In the genomic region with DNA sequence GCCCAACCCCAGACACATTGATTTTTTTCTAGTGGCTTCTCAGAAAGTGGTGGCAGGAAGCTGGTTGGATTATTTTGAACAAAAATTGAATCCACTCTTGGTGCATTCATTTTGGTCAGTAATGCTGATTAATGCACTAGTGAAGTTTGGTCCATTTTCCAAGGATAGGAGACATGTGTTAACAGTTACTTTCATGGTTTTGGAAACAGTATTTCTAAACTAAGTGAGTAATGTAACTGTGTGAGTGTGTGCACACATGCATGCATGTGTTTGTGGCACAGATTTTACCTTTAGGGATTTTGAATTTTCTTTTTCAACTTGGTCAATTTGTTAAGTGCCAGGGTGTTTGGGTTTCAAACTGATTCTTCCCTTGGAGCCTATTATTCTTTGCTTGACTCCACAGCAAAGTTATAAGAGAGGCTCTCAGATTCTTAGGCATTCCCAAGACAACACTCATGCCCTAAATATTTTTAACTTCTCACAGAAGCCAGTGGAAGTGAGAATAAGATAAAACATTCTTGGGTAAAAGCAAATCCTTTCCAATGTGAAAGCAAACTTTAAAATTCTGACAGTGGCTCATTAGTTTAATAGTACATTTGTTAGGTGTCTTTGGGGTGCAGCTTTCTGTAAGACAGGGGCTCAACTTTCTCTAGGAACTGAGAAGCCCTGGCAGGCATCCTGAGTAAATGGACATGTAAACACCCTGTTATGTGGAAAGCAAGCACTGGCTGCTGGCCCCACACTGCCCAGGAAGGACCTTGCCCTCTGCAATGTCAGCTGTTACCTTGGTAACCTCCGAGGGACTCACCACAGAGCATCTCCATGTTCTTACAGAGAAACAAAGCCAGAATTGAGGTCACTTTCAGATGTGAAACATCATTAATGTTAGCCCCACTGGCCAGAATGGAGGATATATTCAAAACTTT, we compare ENCODE assay signal across 18 cellular contexts.
DNase-seq lines count a peak whose midpoint lies in the region; ATAC-seq and TF ChIP-seq lines count a peak whose summit lies in the region.
"Had no signal": no experiment of that assay in that cellular context is flagged by ENCODE, and none has a peak within 500 bp of the region (broad histone marks: within the 10 kb centered on the region; RNA-seq: fewer than 3 reads in every experiment).

No MANE protein-coding gene starts in this region.

- H3K36me3 ChIP-seq in neuronal stem cell (replicated peaks in 1 of 2; ENCODE audit: control insufficient read depth in 2 of 2, insufficient read depth in 2 of 2, low read length in 2 of 2) = no peaks in the 10 kb centered on the region
- H3K36me3 ChIP-seq in breast epithelium = no peaks in the 10 kb centered on the region
- H3K36me3 ChIP-seq: BLaER1, prostate gland, thyroid gland had no signal

- ATAC-seq in HG02981 (IDR thresholded peaks at IDR 0.05; ENCODE audit: unreplicated experiment) (no peak), GM19351 (IDR thresholded peaks at IDR 0.05; ENCODE audit: unreplicated experiment) (no peak)
- no peak for ATAC-seq in naive thymus-derived CD8-positive, alpha-beta T cell

- no peak overlapping the region for H2BK12ac ChIP-seq in neuronal stem cell (ENCODE audit: low read length)

- peaks cover 0 to 7% (median 0%) of the 10 kb centered on the region in 5 donors for H3K27me3 Mint-ChIP-seq in naive thymus-derived CD8-positive, alpha-beta T cell

- H2AK5ac ChIP-seq in neuronal stem cell (ENCODE audit: low read depth, low read length) = no peak overlapping the region

- H2BK15ac ChIP-seq in neuronal stem cell (ENCODE audit: low read length) = no peak overlapping the region

- H4K91ac ChIP-seq in neuronal stem cell (ENCODE audit: low read depth, low read length, poor library complexity) = no peak overlapping the region

- H3K4me1 ChIP-seq in neuronal stem cell (ENCODE audit: control insufficient read depth in 2 of 2, insufficient read depth in 1 of 2, low read depth in 1 of 2, low read length in 2 of 2) (peaks cover 9 to 11% of the 10 kb centered on the region in 2 donors), breast epithelium (no peaks in the 10 kb centered on the region)
- H3K4me1 ChIP-seq: BLaER1, prostate gland had no signal

- no peak overlapping the region for H3K4me3 ChIP-seq in fibroblast of pulmonary artery (replicated peaks; ENCODE audit: low read depth, low read length)
- H3K4me3 ChIP-seq in neuronal stem cell (ENCODE audit: low read length in 2 of 2) = no peak overlapping the region
- no peak overlapping the region for H3K4me3 ChIP-seq in breast epithelium
- H3K4me3 ChIP-seq: BLaER1, prostate gland, thyroid gland had no signal

- peak; percentile 2 for DNase-seq in ELR (ENCODE audit: low read depth)
- peak; percentile 35 for DNase-seq in M059J (ENCODE audit: low read depth)
- DNase-seq in fibroblast of pulmonary artery (ENCODE audit: low read depth) = peak; percentile 4
- no peak for DNase-seq in neuronal stem cell (ENCODE audit: low spot score)
- DNase-seq in naive thymus-derived CD8-positive, alpha-beta T cell = no peak
- DNase-seq in breast epithelium (ENCODE audit: low spot score in 2 of 2) = no peak
- DNase-seq: activated CD4-positive, alpha-beta T cell treated with anti-CD3 and anti-CD28 coated beads, Interleukin-2, amount 10 ng/mL, durations not matched to agents 7 days and 5 days; activated T-cell treated with anti-CD3 and anti-CD28 coated beads, Interleukin-2, amount 50 U/mL, for 48 hours; amniotic stem cell; DND-41; Karpas-422; NCI-H1694; NCI-H69; thyroid gland had no signal

- no peak overlapping the region for H3K18ac ChIP-seq in neuronal stem cell (ENCODE audit: low read length)

- TF ChIP-seq CTCF in fibroblast of pulmonary artery (IDR thresholded peaks at IDR 0.05; ENCODE audit: low read length, missing control alignments) = no peak
- TF ChIP-seq CTCF in breast epithelium (IDR thresholded peaks at IDR 0.05) = no peak

- no peak overlapping the region for H3K9ac ChIP-seq in neuronal stem cell (ENCODE audit: low read depth, low read length, poor library complexity)
- H3K9ac ChIP-seq: BLaER1 had no signal

- H3K27ac Mint-ChIP-seq in naive thymus-derived CD8-positive, alpha-beta T cell = no peak overlapping the region
- H3K27ac Mint-ChIP-seq: activated CD4-positive, alpha-beta T cell treated with anti-CD3 and anti-CD28 coated beads, Interleukin-2, amount 10 ng/mL, durations not matched to agents 7 days and 5 days had no signal

- peak overlapping the region; percentile 72 for H2AFZ ChIP-seq in neuronal stem cell (ENCODE audit: low read length)

- POLR2A ChIA-PET in naive thymus-derived CD8-positive, alpha-beta T cell (lab: Charles Lee) = no interaction called here

- no CpG with 5 or more reads among the region's 1 CpG for WGBS in neuronal stem cell (ENCODE audit: extremely low coverage in 2 of 2, insufficient read length in 2 of 2, insufficient replicate concordance in 1 of 2), 2 donors

- no peak overlapping the region for H2BK5ac ChIP-seq in neuronal stem cell (ENCODE audit: low read length)

- H2BK120ac ChIP-seq in neuronal stem cell (ENCODE audit: low read depth, low read length) = no peak overlapping the region

- no peak overlapping the region for H3K4ac ChIP-seq in neuronal stem cell (ENCODE audit: low read length)

- H3K4me2 ChIP-seq in neuronal stem cell (ENCODE audit: insufficient read depth, low read length, poor library complexity, severe bottlenecking) = no peak overlapping the region
- H3K4me2 ChIP-seq: BLaER1 had no signal

- H3K27me3 ChIP-seq in neuronal stem cell (ENCODE audit: control insufficient read depth in 3 of 3, insufficient read depth in 3 of 3, low read depth in 1 of 3, low read length in 3 of 3) (no peaks in the 10 kb centered on the region), breast epithelium (no peaks in the 10 kb centered on the region)
- H3K27me3 ChIP-seq: BLaER1, thyroid gland had no signal

- H3K79me1 ChIP-seq in neuronal stem cell (ENCODE audit: low read depth, low read length) = no peaks in the 10 kb centered on the region

- H3K14ac ChIP-seq in neuronal stem cell (ENCODE audit: low read length) = no peak overlapping the region

- H3K4me3 Mint-ChIP-seq in naive thymus-derived CD8-positive, alpha-beta T cell = no peak overlapping the region
- H3K4me3 Mint-ChIP-seq: activated CD4-positive, alpha-beta T cell treated with anti-CD3 and anti-CD28 coated beads, Interleukin-2, amount 10 ng/mL, durations not matched to agents 7 days and 5 days had no signal

- no peaks in the 10 kb centered on the region for H3K9me3 Mint-ChIP-seq in naive thymus-derived CD8-positive, alpha-beta T cell
- H3K9me3 Mint-ChIP-seq: activated CD4-positive, alpha-beta T cell treated with anti-CD3 and anti-CD28 coated beads, Interleukin-2, amount 10 ng/mL, durations not matched to agents 7 days and 5 days had no signal

- no peaks in the 10 kb centered on the region for H3K36me3 Mint-ChIP-seq in naive thymus-derived CD8-positive, alpha-beta T cell

- H3K23ac ChIP-seq in neuronal stem cell (ENCODE audit: low read depth, low read length, poor library complexity) = no peak overlapping the region

- H3K9me3 ChIP-seq in neuronal stem cell (replicated peaks in 1 of 2; ENCODE audit: control insufficient read depth in 2 of 2, insufficient read depth in 1 of 2, low read depth in 1 of 2, low read length in 2 of 2) = no peaks in the 10 kb centered on the region
- H3K9me3 ChIP-seq in breast epithelium = no peaks in the 10 kb centered on the region
- H3K9me3 ChIP-seq: BLaER1, prostate gland, thyroid gland had no signal

- intact Hi-C loops in breast epithelium (cut with DNase I; ENCODE audit: low total_unique reads) = no loop called here

- no peak overlapping the region for H4K8ac ChIP-seq in neuronal stem cell (ENCODE audit: low read depth, low read length)

- H3K4me1 Mint-ChIP-seq in naive thymus-derived CD8-positive, alpha-beta T cell = no peaks in the 10 kb centered on the region
- H3K4me1 Mint-ChIP-seq: activated CD4-positive, alpha-beta T cell treated with anti-CD3 and anti-CD28 coated beads, Interleukin-2, amount 10 ng/mL, durations not matched to agents 7 days and 5 days had no signal

- H3K27ac ChIP-seq in neuronal stem cell (replicated peaks; ENCODE audit: low read length) (no peak overlapping the region), breast epithelium (no peak overlapping the region)
- H3K27ac ChIP-seq: BLaER1, prostate gland had no signal

- no peak for TF ChIP-seq POLR2A in breast epithelium (IDR thresholded peaks at IDR 0.05)

Comparison
In these comparisons a context has a peak if more than half of its experiments do, and no peak if none do; other contexts are left out.
1. DNase-seq: peak in ELR (single experiment), M059J (single experiment) and fibroblast of pulmonary artery (single experiment); none in neuronal stem cell (single experiment), naive thymus-derived CD8-positive, alpha-beta T cell (0 of 10) and breast epithelium (0 of 2).